Comparison of ENCODE assay signal across 32 cellular contexts in the genomic region with DNA sequence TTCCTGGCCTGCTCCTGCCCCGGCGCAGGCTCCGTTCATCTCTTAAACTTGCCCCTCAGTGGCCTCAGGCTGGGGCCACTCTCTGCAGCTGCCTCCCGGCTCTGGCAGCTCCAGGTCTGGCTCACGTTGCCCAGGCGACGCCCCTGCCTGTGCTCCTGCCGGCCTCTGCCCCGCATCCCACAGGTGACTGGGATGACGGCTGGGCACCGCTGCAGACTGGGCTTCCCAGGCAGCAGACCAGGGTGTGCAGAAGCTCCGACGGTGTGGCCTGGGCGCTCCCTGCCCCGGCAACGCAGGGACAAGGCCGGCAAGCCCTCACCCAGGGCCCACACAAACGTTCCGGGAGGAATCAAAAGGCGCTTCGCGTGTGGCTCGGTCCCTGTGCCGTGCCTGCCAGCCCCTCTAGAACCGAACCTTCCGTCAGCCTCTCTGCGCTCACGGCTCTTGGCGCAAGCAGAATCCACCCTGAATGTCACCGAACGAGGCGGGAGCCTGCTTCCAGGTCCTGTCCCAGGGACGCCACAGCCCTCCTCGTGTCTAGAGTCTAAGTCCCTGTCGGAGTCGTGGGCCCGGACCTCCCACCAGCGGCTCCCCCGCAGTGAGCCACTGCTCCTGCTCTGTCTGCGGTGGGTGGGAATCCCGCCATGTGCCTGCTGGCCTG.
DNase-seq lines count a peak whose midpoint lies in the region; ATAC-seq and TF ChIP-seq lines count a peak whose summit lies in the region.
"Had no signal": no experiment of that assay in that cellular context is flagged by ENCODE, and none has a peak within 500 bp of the region (broad histone marks: within the 10 kb centered on the region; RNA-seq: fewer than 3 reads in every experiment).

No MANE protein-coding gene starts in this region.

- H3F3A ChIP-seq in neural progenitor cell (ENCODE audit: low read depth), result no peaks in the 10 kb centered on the region

- peaks cover 7% of the 10 kb centered on the region for H3K36me3 Mint-ChIP-seq in neural progenitor cell

- no peak for ATAC-seq in aorta (ENCODE audit: low FRiP score)
- ATAC-seq: GM23338; stimulated activated naive CD8-positive, alpha-beta T cell treated with anti-CD3 and anti-CD28 coated beads, Interleukin-15, Interleukin-2, amounts not matched to agents 100 U/mL and 50 U/mL, for 24 hours had no signal

- peak; percentile 72 for DNase-seq in cardiac septum (ENCODE audit: low spot score)
- no peak for DNase-seq in right atrium auricular region (ENCODE audit: low spot score)
- DNase-seq in left kidney (ENCODE audit: low read depth, low spot score), result peak; percentile 31
- DNase-seq in neural progenitor cell (ENCODE audit: low spot score), result no peak
- DNase-seq in aorta, result peak; percentile 42 to 64
- DNase-seq in NCI-H1417 treated with DMSO at 0.1 percent for 48 hours (lab: John Stamatoyannopoulos, UW), result no peak
- DNase-seq in GDM1 (lab: John Stamatoyannopoulos, UW), result no peak
- no peak for DNase-seq in NCI-H2196 treated with DMSO at 0.1 percent for 48 hours (lab: John Stamatoyannopoulos, UW; ENCODE audit: unreplicated experiment)
- DNase-seq: activated B cell treated with CpG ODN at 0.5 μM for 24 hours; activated CD4-positive, alpha-beta T cell treated with anti-CD3 and anti-CD28 coated beads, Interleukin-2, amount 50 U/mL, for 1 hour; activated effector memory CD4-positive, alpha-beta T cell treated with anti-CD3 and anti-CD28 coated beads, Interleukin-2, amount 50 U/mL, for 16 hours; activated T-cell treated with anti-CD3 and anti-CD28 coated beads, Interleukin-2, amount 50 U/mL, for 1 hour; CD4-positive, alpha-beta T cell; cortex of kidney; DND-41; effector memory CD4-positive, alpha-beta T cell; hypothalamus; immature natural killer cell; Karpas-422; naive B cell; NCI-H1436; NCI-H2107; NCI-H748 treated with DMSO at 0.1 percent for 48 hours; stimulated activated CD4-positive, alpha-beta T cell treated with anti-CD3 and anti-CD28 coated beads, Interleukin-1b, Interleukin-23, amount 100 ng/mL, for 48 hours; stimulated activated naive CD8-positive, alpha-beta T cell treated with anti-CD3 and anti-CD28 coated beads, Interleukin-15, Interleukin-2, amounts not matched to agents 100 U/mL and 50 U/mL, for 24 hours had no signal

- peaks cover 18% of the 10 kb centered on the region for H3K4me1 Mint-ChIP-seq in neural progenitor cell
- H3K4me1 Mint-ChIP-seq: activated B cell treated with CpG ODN at 0.5 μM for 24 hours had no signal

- H3K9me3 ChIP-seq in right atrium auricular region, result no peaks in the 10 kb centered on the region
- H3K9me3 ChIP-seq in neural progenitor cell (ENCODE audit: low read depth), result no peaks in the 10 kb centered on the region
- H3K9me3 ChIP-seq in aorta (ENCODE audit: control insufficient read depth, low read length), result no peaks in the 10 kb centered on the region
- H3K9me3 ChIP-seq: SJSA1 had no signal

- no peaks in the 10 kb centered on the region for H3K27me3 ChIP-seq in right atrium auricular region
- no peaks in the 10 kb centered on the region for H3K27me3 ChIP-seq in neural progenitor cell
- H3K27me3 ChIP-seq in aorta (ENCODE audit: control insufficient read depth in 1 of 2, insufficient read depth in 2 of 2, low read length in 1 of 2), result no peaks in the 10 kb centered on the region
- H3K27me3 ChIP-seq: SJSA1 had no signal

- no peak overlapping the region for H3K9ac ChIP-seq in neural progenitor cell

- H3K36me3 ChIP-seq in right atrium auricular region (peaks cover 20% of the 10 kb centered on the region), neural progenitor cell (no peaks in the 10 kb centered on the region), aorta (ENCODE audit: control insufficient read depth in 1 of 2, insufficient read depth in 2 of 2, low read length in 1 of 2) (peaks cover 0 to 2% of the 10 kb centered on the region in 2 donors)

- H4K20me1 ChIP-seq in neural progenitor cell (ENCODE audit: low read depth), result peaks cover 6% of the 10 kb centered on the region

- H2AFZ ChIP-seq in neural progenitor cell (replicated peaks), result no peak overlapping the region
- H2AFZ ChIP-seq: GM23338 had no signal

- no peak for TF ChIP-seq CTCF in right atrium auricular region (IDR thresholded peaks at IDR 0.05)
- no peak for TF ChIP-seq CTCF in neural progenitor cell (IDR thresholded peaks at IDR 0.05)

- peak overlapping the region; percentile 69 for H3K27ac Mint-ChIP-seq in neural progenitor cell
- H3K27ac Mint-ChIP-seq: activated B cell treated with CpG ODN at 0.5 μM for 24 hours; activated naive CD8-positive, alpha-beta T cell; CD4-positive, alpha-beta T cell; GM23338; immature natural killer cell; naive B cell had no signal

- intact Hi-C loops in cardiac septum (cut with DNase I), result no loop called here
- intact Hi-C loops in aorta (cut with DNase I), result loop anchor here (5.0 kb wide), 2 partner anchors 67 to 82 kb away; no protein-coding TSS in a partner anchor

- peaks cover 8% of the 10 kb centered on the region for H3K27me3 Mint-ChIP-seq in neural progenitor cell (ENCODE audit: insufficient read depth, low read depth)
- H3K27me3 Mint-ChIP-seq: activated B cell treated with CpG ODN at 0.5 μM for 24 hours; activated naive CD8-positive, alpha-beta T cell; CD4-positive, alpha-beta T cell; naive B cell had no signal

- H3K4me3 ChIP-seq in right atrium auricular region (no peak overlapping the region), neural progenitor cell (no peak overlapping the region), aorta (ENCODE audit: low read length in 2 of 2) (no peak overlapping the region)
- H3K4me3 ChIP-seq: GM23338, SJSA1, smooth muscle cell had no signal

- no peak overlapping the region for H3K4me3 Mint-ChIP-seq in neural progenitor cell
- H3K4me3 Mint-ChIP-seq: activated B cell treated with CpG ODN at 0.5 μM for 24 hours; activated naive CD8-positive, alpha-beta T cell; CD4-positive, alpha-beta T cell; GM23338; immature natural killer cell; mesothelial cell of epicardium; naive B cell had no signal

- 86 to 89% methylated on average over 41 of the region's 41 CpGs for WGBS in aorta, 2 donors

- no peak overlapping the region for H3K27ac ChIP-seq in right atrium auricular region
- H3K27ac ChIP-seq in neural progenitor cell, result no peak overlapping the region
- no peak overlapping the region for H3K27ac ChIP-seq in aorta (ENCODE audit: low read depth in 1 of 2, low read length in 2 of 2)
- H3K27ac ChIP-seq: epithelial cell of prostate, HL-60, SJSA1 had no signal

- H3K79me2 ChIP-seq in neural progenitor cell (ENCODE audit: low read depth), result no peaks in the 10 kb centered on the region

- no peak overlapping the region for H3K4me2 ChIP-seq in neural progenitor cell
- H3K4me2 ChIP-seq: GM23338, smooth muscle cell had no signal

- no peaks in the 10 kb centered on the region for H3K9me3 Mint-ChIP-seq in neural progenitor cell
- H3K9me3 Mint-ChIP-seq: activated B cell treated with CpG ODN at 0.5 μM for 24 hours; CD4-positive, alpha-beta T cell; GM23338; immature natural killer cell; mesothelial cell of epicardium; naive B cell had no signal

- H3K4me1 ChIP-seq in right atrium auricular region, result peaks cover 0 to 43% of the 10 kb centered on the region in 2 donors
- peaks cover 19% of the 10 kb centered on the region for H3K4me1 ChIP-seq in neural progenitor cell
- no peaks in the 10 kb centered on the region for H3K4me1 ChIP-seq in aorta (ENCODE audit: control insufficient read depth in 1 of 2, insufficient read depth in 2 of 2, low read length in 2 of 2)

Comparison
In these comparisons a context has a peak if more than half of its experiments do, and no peak if none do; other contexts are left out.
1. DNase-seq: peak in cardiac septum (single experiment), left kidney (single experiment) and aorta (2 of 2); none in right atrium auricular region (single experiment), neural progenitor cell (single experiment), NCI-H1417 treated with DMSO at 0.1 percent for 48 hours (single experiment), GDM1 (single experiment) and NCI-H2196 treated with DMSO at 0.1 percent for 48 hours (single experiment).